Comparison of ENCODE assay signal across 24 cellular contexts in genomic region chr4:113162089-113162488, GRCh38.
A peak's percentile ranks its signal among the peaks of the same experiment; 100 is the strongest.
DNase-seq lines count a peak whose midpoint lies in the region; ATAC-seq, FAIRE-seq and TF ChIP-seq lines count a peak whose summit lies in the region.
"Had no signal": no experiment of that assay in that cellular context is flagged by ENCODE, and none has a peak within 500 bp of the region (broad histone marks: within the 10 kb centered on the region; RNA-seq: fewer than 3 reads in every experiment).

No MANE protein-coding gene starts in this region.

- FAIRE-seq in GM12891 (lab: Jason Lieb, UNC): no peak

- H3K27me3 ChIP-seq in right cardiac atrium (ENCODE audit: control insufficient read depth, insufficient read depth) (no peaks in the 10 kb centered on the region), suprapubic skin (no peaks in the 10 kb centered on the region)

- peak; percentile 31 for ATAC-seq in Right ventricle myocardium inferior
- ATAC-seq in right cardiac atrium: no peak
- ATAC-seq in GM21528 (IDR thresholded peaks at IDR 0.05; ENCODE audit: low FRiP score, unreplicated experiment): no peak
- ATAC-seq: natural killer cell treated with Interleukin-12 subunit alpha and Interleukin-12 subunit beta and Interleukin-15 and Interleukin-18, amount 100 ng/mL, for 72 hours had no signal

- H3K4me1 ChIP-seq in right cardiac atrium (ENCODE audit: control insufficient read depth, insufficient read depth, low read length) (peaks cover 2% of the 10 kb centered on the region), suprapubic skin (peaks cover 6% of the 10 kb centered on the region)

- no peak for TF ChIP-seq EP300 in suprapubic skin (IDR thresholded peaks at IDR 0.05)

- TF ChIP-seq CTCF in epithelial cell of esophagus (IDR thresholded peaks at IDR 0.05; ENCODE audit: insufficient read depth, low read depth, low read length, missing control alignments) (no peak), suprapubic skin (IDR thresholded peaks at IDR 0.05) (no peak)

- 97% methylated on average over 1 of the region's 1 CpG for WGBS in right cardiac atrium
- WGBS in suprapubic skin: 94% methylated on average over 1 of the region's 1 CpG

- H3K4me3 ChIP-seq in right cardiac atrium (ENCODE audit: low read length): no peak overlapping the region
- no peak overlapping the region for H3K4me3 ChIP-seq in epithelial cell of esophagus (ENCODE audit: low read length)
- H3K4me3 ChIP-seq in suprapubic skin: no peak overlapping the region
- H3K4me3 ChIP-seq: skin epidermis had no signal

- intact Hi-C loops in Right ventricle myocardium inferior (cut with DNase I) (no loop called here), right cardiac atrium (cut with DNase I) (no loop called here)

- no peak for TF ChIP-seq POLR2A in suprapubic skin (IDR thresholded peaks at IDR 0.05)
- no peak for TF ChIP-seq POLR2A in GM12891 (IDR thresholded peaks at IDR 0.05; ENCODE audit: low read depth, low read length)

- DNase-seq in Right ventricle myocardium inferior (ENCODE audit: missing footprints) (no peak), right cardiac atrium (no peak), epithelial cell of esophagus (ENCODE audit: low read depth) (peak; percentile 54), kidney tubule cell (ENCODE audit: low spot score) (peak; percentile 30), suprapubic skin (ENCODE audit: low spot score in 2 of 2) (no peak), NCI-H446 (lab: John Stamatoyannopoulos, UW) (no peak), GM12891 (ENCODE audit: insufficient read length, low spot score) (no peak)
- DNase-seq: 8988T; activated naive CD4-positive, alpha-beta T cell treated with anti-CD3 and anti-CD28 coated beads for 36 hours; AML-193; caudate nucleus; CD4-positive, alpha-beta memory T cell; dermis blood vessel endothelial cell; DMS 273 treated with DMSO at 0.1 percent for 48 hours; NCI-H1092 treated with DMSO at 0.1 percent for 48 hours; NCI-H187 treated with DMSO at 0.1 percent for 48 hours; NCI-H69; stimulated activated CD4-positive, alpha-beta T cell treated with anti-CD3 and anti-CD28 coated beads, Interleukin-1b, Interleukin-23, amount 100 ng/mL, for 48 hours; substantia nigra; T-helper 9 cell had no signal

- no peaks in the 10 kb centered on the region for H3K36me3 ChIP-seq in suprapubic skin

- no peak overlapping the region for H3K27ac ChIP-seq in right cardiac atrium (ENCODE audit: low read length)
- H3K27ac ChIP-seq in suprapubic skin: peak overlapping the region; percentile 83
- H3K27ac ChIP-seq: HL-60 had no signal

- no peaks in the 10 kb centered on the region for H3K9me3 ChIP-seq in right cardiac atrium (ENCODE audit: control insufficient read depth, low read length)
- H3K9me3 ChIP-seq in suprapubic skin: no peaks in the 10 kb centered on the region

TF ChIP-seq in GM12891, 5 proteins besides CTCF, POLR2A, EP300 and RAD21:
- no peak for TF ChIP-seq TAF1 (IDR thresholded peaks at IDR 0.05; ENCODE audit: low read depth, low read length)
- TF ChIP-seq POU2F2 (IDR thresholded peaks at IDR 0.05; ENCODE audit: low read depth, low read length): no peak
TF ChIP-seq in GM12891: peak in this region for 0.

Comparison
In these comparisons a context has a peak if more than half of its experiments do, and no peak if none do; other contexts are left out.
1. DNase-seq: peak in epithelial cell of esophagus (single experiment) and kidney tubule cell (single experiment); none in Right ventricle myocardium inferior (single experiment), right cardiac atrium (0 of 3), suprapubic skin (0 of 2), NCI-H446 (0 of 2) and GM12891 (single experiment).